14 cellular contexts compared by ENCODE assay signal in genomic region chr3:2452249-2452648, GRCh38.
A peak's percentile ranks its signal among the peaks of the same experiment; 100 is the strongest.
DNase-seq lines count a peak whose midpoint lies in the region; ATAC-seq and TF ChIP-seq lines count a peak whose summit lies in the region.
"Had no signal": no experiment of that assay in that cellular context is flagged by ENCODE, and none has a peak within 500 bp of the region (broad histone marks: within the 10 kb centered on the region; RNA-seq: fewer than 3 reads in every experiment).

No MANE protein-coding gene starts in this region.

- H3K4me1 Mint-ChIP-seq in nephron = peaks cover 10% of the 10 kb centered on the region
- H3K4me1 Mint-ChIP-seq in stimulated activated naive B cell treated with anti-CD40 and anti-IgM and Interleukin-4, amounts not matched to agents 10 μg/mL and 1 μg/mL and 100 μg/mL, for 72 hours = no peaks in the 10 kb centered on the region
- H3K4me1 Mint-ChIP-seq: IgD-negative memory B cell had no signal

- TF ChIP-seq CTCF in nephron (IDR thresholded peaks at IDR 0.05; ENCODE audit: unreplicated experiment in 3 of 3) = no peak

- H3K4me3 Mint-ChIP-seq in nephron = no peak overlapping the region
- no peak overlapping the region for H3K4me3 Mint-ChIP-seq in stimulated activated naive B cell treated with anti-CD40 and anti-IgM and Interleukin-4, amounts not matched to agents 10 μg/mL and 1 μg/mL and 100 μg/mL, for 72 hours
- H3K4me3 Mint-ChIP-seq: IgD-negative memory B cell had no signal

- no peaks in the 10 kb centered on the region for H3K36me3 Mint-ChIP-seq in nephron (ENCODE audit: low read depth)
- no peaks in the 10 kb centered on the region for H3K36me3 Mint-ChIP-seq in stimulated activated naive B cell treated with anti-CD40 and anti-IgM and Interleukin-4, amounts not matched to agents 10 μg/mL and 1 μg/mL and 100 μg/mL, for 72 hours
- H3K36me3 Mint-ChIP-seq: IgD-negative memory B cell had no signal

- POLR2A ChIA-PET in HEK293T (lab: Yijun Ruan, JAX) = no interaction called here

- peak overlapping the region; percentile 10 to 71 (median 23) for H3K27ac Mint-ChIP-seq in nephron
- no peak overlapping the region for H3K27ac Mint-ChIP-seq in stimulated activated naive B cell treated with anti-CD40 and anti-IgM and Interleukin-4, amounts not matched to agents 10 μg/mL and 1 μg/mL and 100 μg/mL, for 72 hours
- H3K27ac Mint-ChIP-seq: IgD-negative memory B cell had no signal

- ATAC-seq in stimulated activated naive B cell treated with anti-CD40 and anti-IgM and Interleukin-4, amounts not matched to agents 10 μg/mL and 1 μg/mL and 100 μg/mL, for 72 hours (replicated peaks) = no peak
- ATAC-seq: GM12878 had no signal

- CTCF ChIA-PET in HEK293T (lab: Yijun Ruan, JAX) = no interaction called here

- peak; percentile 12 for DNase-seq in NCI-H1694 treated with DMSO at 0.1 percent for 48 hours (lab: John Stamatoyannopoulos, UW)
- DNase-seq in NCI-H1694 (lab: John Stamatoyannopoulos, UW) = no peak
- peak; percentile 51 for DNase-seq in NCI-H1105 (lab: John Stamatoyannopoulos, UW)
- peak; percentile 48 for DNase-seq in NCI-H82 treated with DMSO at 0.1 percent for 48 hours (lab: John Stamatoyannopoulos, UW; ENCODE audit: unreplicated experiment)
- DNase-seq in HEK293T (ENCODE audit: extremely low spot score) = no peak
- DNase-seq in stimulated activated CD4-positive, alpha-beta T cell treated with anti-CD3 and anti-CD28 coated beads, Interleukin-1b, Interleukin-23, amount 100 ng/mL, for 48 hours = no peak
- no peak for DNase-seq in stimulated activated naive B cell treated with anti-CD40 and anti-IgM and Interleukin-4, amounts not matched to agents 10 μg/mL and 1 μg/mL and 100 μg/mL, for 72 hours
- DNase-seq: H7, NCI-H2029 treated with DMSO at 0.1 percent for 48 hours, NCI-H2227 treated with DMSO at 0.1 percent for 48 hours, NCI-H524 treated with DMSO at 0.1 percent for 48 hours had no signal

- no peaks in the 10 kb centered on the region for H3K9me3 Mint-ChIP-seq in nephron
- H3K9me3 Mint-ChIP-seq in stimulated activated naive B cell treated with anti-CD40 and anti-IgM and Interleukin-4, amounts not matched to agents 10 μg/mL and 1 μg/mL and 100 μg/mL, for 72 hours = no peaks in the 10 kb centered on the region

- no peaks in the 10 kb centered on the region for H3K27me3 Mint-ChIP-seq in nephron (ENCODE audit: low read depth)
- H3K27me3 Mint-ChIP-seq in stimulated activated naive B cell treated with anti-CD40 and anti-IgM and Interleukin-4, amounts not matched to agents 10 μg/mL and 1 μg/mL and 100 μg/mL, for 72 hours = no peaks in the 10 kb centered on the region
- H3K27me3 Mint-ChIP-seq: IgD-negative memory B cell had no signal

TF ChIP-seq in HEK293T, 16 proteins besides CTCF, POLR2A, EP300 and RAD21:
- TF ChIP-seq ELF4 (IDR thresholded peaks at IDR 0.05) (no peak), PKNOX1 (IDR thresholded peaks at IDR 0.05) (no peak), SP1 (IDR thresholded peaks at IDR 0.05) (no peak), ZNF384 (IDR thresholded peaks at IDR 0.05) (no peak), FOXM1 (IDR thresholded peaks at IDR 0.05; ENCODE audit: borderline replicate concordance) (no peak), ARNT (IDR thresholded peaks at IDR 0.05) (no peak), SUZ12 (IDR thresholded peaks at IDR 0.05) (no peak), NFRKB (IDR thresholded peaks at IDR 0.05) (no peak), HDGF (IDR thresholded peaks at IDR 0.05; ENCODE audit: borderline replicate concordance) (no peak), FOXA1 (IDR thresholded peaks at IDR 0.05) (no peak), TARDBP (IDR thresholded peaks at IDR 0.05) (no peak), FOXK2 (IDR thresholded peaks at IDR 0.05) (no peak)

Comparison
In these comparisons a context has a peak if more than half of its experiments do, and no peak if none do; other contexts are left out.
1. DNase-seq: peak in NCI-H1694 treated with DMSO at 0.1 percent for 48 hours (single experiment), NCI-H1105 (single experiment) and NCI-H82 treated with DMSO at 0.1 percent for 48 hours (single experiment); none in NCI-H1694 (single experiment), HEK293T (single experiment), stimulated activated CD4-positive, alpha-beta T cell treated with anti-CD3 and anti-CD28 coated beads, Interleukin-1b, Interleukin-23, amount 100 ng/mL, for 48 hours (single experiment) and stimulated activated naive B cell treated with anti-CD40 and anti-IgM and Interleukin-4, amounts not matched to agents 10 μg/mL and 1 μg/mL and 100 μg/mL, for 72 hours (single experiment).